ENCODE assay signal across 1 cellular context in genomic region chr11:62539238-62539925, GRCh38.
TF ChIP-seq lines count a peak whose summit lies in the region.

No MANE protein-coding gene starts in this region.

TF ChIP-seq in H1, 55 proteins besides CTCF, POLR2A, EP300 and RAD21:
- no peak for TF ChIP-seq TBP (IDR thresholded peaks at IDR 0.05; ENCODE audit: low read depth, low read length)
